8 cellular contexts compared by ENCODE assay signal in genomic region chr17:65055280-65055707, GRCh38. TPM values are rescaled to one million over a fixed set of nuclear protein-coding genes. Genes with fewer than 3 reads are reported as not detected.
DNase-seq lines count a peak whose midpoint lies in the region; ATAC-seq and TF ChIP-seq lines count a peak whose summit lies in the region.

No MANE protein-coding gene starts in this region.

- H3K27me3 ChIP-seq in PC-9 (ENCODE audit: insufficient read depth, low read depth) (no peaks in the 10 kb centered on the region), endodermal cell (ENCODE audit: control insufficient read depth, insufficient read depth, low read length, poor library complexity, severe bottlenecking) (no peaks in the 10 kb centered on the region), neutrophil (no peaks in the 10 kb centered on the region)

- BruUV-seq in PC-9 (replicated peaks; lab: Mats Ljungman, UMichigan) = no TSS peak

- H3K4me1 ChIP-seq in PC-9 (replicated peaks; ENCODE audit: insufficient read depth) = peaks cover 20% of the 10 kb centered on the region
- peaks cover 6% of the 10 kb centered on the region for H3K4me1 ChIP-seq in endodermal cell (ENCODE audit: control insufficient read depth, insufficient read depth, low read length)
- peaks cover 31 to 35% of the 10 kb centered on the region in 2 experiments for H3K4me1 ChIP-seq in neutrophil (ENCODE audit: control insufficient read depth in 1 of 2, insufficient read depth in 1 of 2, low read depth in 1 of 2, low read length in 1 of 2)

- H3K9ac ChIP-seq in endodermal cell (ENCODE audit: extremely low read depth, low read length, poor library complexity, severe bottlenecking) = peak overlapping the region; percentile 69

- whole genome bisulfite sequencing in endodermal cell (ENCODE audit: insufficient coverage in 1 of 2, insufficient read length in 1 of 2), 2 experiments = 14 to 18% methylated on average over 6 to 7 of the region's 7 CpGs

- H3K36me3 Mint-ChIP-seq in CD14-positive monocyte = peaks cover 33 to 40% of the 10 kb centered on the region in 2 donors
- peaks cover 33% of the 10 kb centered on the region for H3K36me3 Mint-ChIP-seq in endodermal cell (ENCODE audit: low read depth)

- peaks cover 17% of the 10 kb centered on the region; the same call in 1 of the 2 replicates for H3F3A ChIP-seq in PC-9 (ENCODE audit: insufficient read depth, low read depth)

- H3K9me3 Mint-ChIP-seq in CD14-positive monocyte (peaks cover 0 to 1% (median 0%) of the 10 kb centered on the region in 7 donors), endodermal cell (peaks cover 5% of the 10 kb centered on the region)

- POLR2A ChIA-PET in PC-9 (lab: Charles Lee; ENCODE audit: unreplicated experiment) = no interaction called here

- DNase-seq in CD14-positive monocyte (ENCODE audit: low spot score) (no peak), PC-9 (no peak), endodermal cell (no peak), kidney glomerular epithelial cell (lab: John Stamatoyannopoulos, UW) (no peak), NCI-H1436 (lab: John Stamatoyannopoulos, UW) (no peak)

- peaks cover 21% of the 10 kb centered on the region for H3K36me3 ChIP-seq in PC-9 (ENCODE audit: low read depth)
- peaks cover 33% of the 10 kb centered on the region for H3K36me3 ChIP-seq in endodermal cell (ENCODE audit: control insufficient read depth, insufficient read depth, low read length)
- H3K36me3 ChIP-seq in neutrophil = peaks cover 31% of the 10 kb centered on the region

- H4K20me1 ChIP-seq in PC-9 (ENCODE audit: insufficient read depth) = peaks cover 17% of the 10 kb centered on the region

- H3K27me3 Mint-ChIP-seq in CD14-positive monocyte (ENCODE audit: low read depth in 3 of 3) (peaks cover 0 to 4% (median 0%) of the 10 kb centered on the region in 3 donors), endodermal cell (ENCODE audit: insufficient read depth) (no peaks in the 10 kb centered on the region)

- TF ChIP-seq CTCF in CD14-positive monocyte (IDR thresholded peaks at IDR 0.05) (no peak), PC-9 (conservative IDR thresholded peaks at IDR 0.05) (no peak), endodermal cell (conservative IDR thresholded peaks at IDR 0.05) (no peak), neutrophil (IDR thresholded peaks at IDR 0.05) (no peak)

- peak; percentile 8 for ATAC-seq in GM21529 (IDR thresholded peaks at IDR 0.05; ENCODE audit: unreplicated experiment)
- ATAC-seq in HG03139 (IDR thresholded peaks at IDR 0.05; ENCODE audit: unreplicated experiment) = no peak

- peak overlapping the region; percentile 96 for H3K4me2 ChIP-seq in PC-9

- H3K79me2 ChIP-seq in PC-9 (ENCODE audit: low read depth) = peaks cover 56% of the 10 kb centered on the region

- peak overlapping the region; percentile 68 for H2AFZ ChIP-seq in PC-9

- H3K27ac ChIP-seq in PC-9 (peak overlapping the region; percentile 85; the same call in 1 of the 2 replicates), endodermal cell (ENCODE audit: low read depth, low read length) (no peak overlapping the region), neutrophil (peak overlapping the region; percentile 100)

- H3K4me3 ChIP-seq in PC-9 = peak overlapping the region; percentile 80
- H3K4me3 ChIP-seq in endodermal cell (ENCODE audit: low read length) = peak overlapping the region; percentile 91
- H3K4me3 ChIP-seq in neutrophil (ENCODE audit: low read depth in 1 of 2, low read length in 1 of 2) = peak overlapping the region; percentile 73 to 95

- peak overlapping the region; percentile 97 to 98 for H3K4me3 Mint-ChIP-seq in CD14-positive monocyte
- H3K4me3 Mint-ChIP-seq in endodermal cell = peak overlapping the region; percentile 98

- peak overlapping the region; percentile 92 to 99 (median 96) for H3K27ac Mint-ChIP-seq in CD14-positive monocyte
- H3K27ac Mint-ChIP-seq in endodermal cell = peak overlapping the region; percentile 89

- H3K9me2 ChIP-seq in PC-9 (ENCODE audit: insufficient read depth) = no peaks in the 10 kb centered on the region

- intact Hi-C loops in CD14-positive monocyte (cut with micrococcal nuclease) = loop anchor here (5.0 kb wide), 4 partner anchors 33 to 78 kb away; no protein-coding TSS in a partner anchor
- intact Hi-C loops in PC-9 (cut with micrococcal nuclease; ENCODE audit: unreplicated experiment) = no loop called here

- no peaks in the 10 kb centered on the region for H3K9me3 ChIP-seq in PC-9 (ENCODE audit: insufficient read depth, low read depth)
- H3K9me3 ChIP-seq in endodermal cell (ENCODE audit: control insufficient read depth, low read length) = no peaks in the 10 kb centered on the region
- H3K9me3 ChIP-seq in neutrophil = no peaks in the 10 kb centered on the region

- CTCF ChIA-PET in PC-9 (lab: Charles Lee) = no interaction called here

- H3K4me1 Mint-ChIP-seq in CD14-positive monocyte (peaks cover 59% of the 10 kb centered on the region), endodermal cell (peaks cover 30% of the 10 kb centered on the region)

RNA-seq across cellular contexts. Expression of gene GNA13, which starts 1.2 kb away (rescaled TPM):
- 10 to 100 TPM; 40.3 to 49.3 TPM for polyA plus RNA-seq in CD14-positive monocyte
- 26.2 and 29.7 TPM in 2 replicates for total RNA-seq in PC-9 (2021)
- total RNA-seq in endodermal cell = 10 to 100 TPM; 59.3 to 66.8 TPM
- polyA plus RNA-seq in endodermal cell (2013, experiment 1 of 2) = 59.5 TPM
- 61.0 TPM for polyA plus RNA-seq in endodermal cell (2013, experiment 2 of 2)
